8 cellular contexts compared by ENCODE assay signal in genomic region chr18:32158108-32158624, GRCh38. TPM values are rescaled to one million over a fixed set of nuclear protein-coding genes. Genes with fewer than 3 reads are reported as not detected.
DNase-seq lines count a peak whose midpoint lies in the region; ATAC-seq and TF ChIP-seq lines count a peak whose summit lies in the region.

No MANE protein-coding gene starts in this region.

- peaks cover 2% of the 10 kb centered on the region for H3K9me3 Mint-ChIP-seq in activated naive CD4-positive, alpha-beta T cell treated with anti-CD3 and anti-CD28 coated beads, Interleukin-2, amount 10 ng/mL, durations not matched to agents 7 days and 5 days

- H3K36me3 ChIP-seq in trophoblast cell (ENCODE audit: control insufficient read depth in 1 of 2, insufficient read depth in 2 of 2, low read length in 2 of 2) (no peaks in the 10 kb centered on the region), transverse colon (no peaks in the 10 kb centered on the region)

- no peak for TF ChIP-seq EP300 in transverse colon (IDR thresholded peaks at IDR 0.05; ENCODE audit: low read depth)

- no CpG with 5 or more reads among the region's 22 CpGs for WGBS in trophoblast cell (ENCODE audit: extremely low coverage, insufficient coverage, insufficient read length)
- WGBS in transverse colon (ENCODE audit: low coverage in 1 of 2), 2 donors, result 0 to 2% methylated on average over 13 to 22 of the region's 22 CpGs

- H3K23ac ChIP-seq in trophoblast cell (ENCODE audit: low read length), result no peak overlapping the region

- H3K27me3 ChIP-seq in trophoblast cell (ENCODE audit: insufficient read depth, low read length) (no peaks in the 10 kb centered on the region), transverse colon (no peaks in the 10 kb centered on the region)

- H3K9me3 ChIP-seq in trophoblast cell (ENCODE audit: insufficient read depth, low read depth, low read length) (no peaks in the 10 kb centered on the region), transverse colon (no peaks in the 10 kb centered on the region)

- no peak overlapping the region for H2BK5ac ChIP-seq in trophoblast cell (ENCODE audit: low read depth, low read length, poor library complexity)

- H3K4me1 Mint-ChIP-seq in activated naive CD4-positive, alpha-beta T cell treated with anti-CD3 and anti-CD28 coated beads, Interleukin-2, amount 10 ng/mL, durations not matched to agents 7 days and 5 days, result peaks cover 8% of the 10 kb centered on the region

- H3K4me3 ChIP-seq in trophoblast cell (ENCODE audit: low read depth, low read length) (no peak overlapping the region), transverse colon (peak overlapping the region in 3 of 4 donors; percentile 15 to 47 (median 21))

- H4K8ac ChIP-seq in trophoblast cell (ENCODE audit: low read depth, low read length), result no peak overlapping the region

- H2BK120ac ChIP-seq in trophoblast cell (ENCODE audit: insufficient read depth, low read length, poor library complexity), result no peak overlapping the region

- no peak overlapping the region for H3K27ac Mint-ChIP-seq in activated naive CD4-positive, alpha-beta T cell treated with anti-CD3 and anti-CD28 coated beads, Interleukin-2, amount 10 ng/mL, durations not matched to agents 7 days and 5 days

- H3K14ac ChIP-seq in trophoblast cell (ENCODE audit: low read length), result no peak overlapping the region

- H3K79me1 ChIP-seq in trophoblast cell (ENCODE audit: low read length), result no peaks in the 10 kb centered on the region

- H2AK5ac ChIP-seq in trophoblast cell (ENCODE audit: low read length), result no peak overlapping the region

- no peaks in the 10 kb centered on the region for H3K79me2 ChIP-seq in trophoblast cell (ENCODE audit: control insufficient read depth, insufficient read depth, low read length, poor library complexity)

- H3K4me3 Mint-ChIP-seq in activated naive CD4-positive, alpha-beta T cell treated with anti-CD3 and anti-CD28 coated beads, Interleukin-2, amount 10 ng/mL, durations not matched to agents 7 days and 5 days, result peak overlapping the region; percentile 36

- in situ Hi-C loops in SK-MEL-5 (cut with HindIII; ENCODE audit: low pct_unique_long_range_greater_than_20kb, low sequenced_read_pairs), result no loop called here
- in situ Hi-C loops in transverse colon (cut with MboI; ENCODE audit: low pct_ligation_motif_present in 1 of 4, low pct_unique_long_range_greater_than_20kb in 1 of 4, low sequenced_read_pairs in 3 of 4), result loop anchor here in 3 of 4 donors (5.0 to 25.0 kb wide), 4 partner anchors 304 to 397 kb away; partner anchors contain the start of gene GAREM1 (in 2 of the 3)

- TF ChIP-seq CTCF in GM10266 (IDR thresholded peaks at IDR 0.05; ENCODE audit: control insufficient read depth, insufficient read depth, low read depth, missing control alignments) (peak; percentile 93), transverse colon (IDR thresholded peaks at IDR 0.05) (peak; percentile 75 to 95 (median 83))

- H2BK12ac ChIP-seq in trophoblast cell (ENCODE audit: low read length), result no peak overlapping the region

- peak; percentile 95 for ATAC-seq in HG02588 (IDR thresholded peaks at IDR 0.05; ENCODE audit: unreplicated experiment)

- no peak overlapping the region for H3K9ac ChIP-seq in trophoblast cell (ENCODE audit: low read length)

- H3K4me1 ChIP-seq in trophoblast cell (ENCODE audit: control insufficient read depth in 1 of 2, insufficient read depth in 2 of 2, low read length in 2 of 2), result no peaks in the 10 kb centered on the region
- H3K4me1 ChIP-seq in transverse colon, result peaks cover 0 to 29% (median 14%) of the 10 kb centered on the region in 4 donors

- no peak for TF ChIP-seq POLR2A in transverse colon (IDR thresholded peaks at IDR 0.05)

- no peak overlapping the region for H3K4ac ChIP-seq in trophoblast cell (ENCODE audit: low read depth, low read length)

- peak overlapping the region; percentile 28 for H3K4me2 ChIP-seq in trophoblast cell (ENCODE audit: low read length)

- CTCF ChIA-PET in activated naive CD4-positive, alpha-beta T cell treated with anti-CD3 and anti-CD28 coated beads, Interleukin-2, amount 10 ng/mL, durations not matched to agents 7 days and 5 days (lab: Charles Lee), result interaction anchor here (0.6 to 2.3 kb wide), 29 partner anchors 8 to 512 kb away, joined by 3 to 35 read pairs (median 3); partner anchors contain the start of gene GAREM1

- no peak overlapping the region for H4K91ac ChIP-seq in trophoblast cell (ENCODE audit: low read depth, low read length)

- H3K36me3 Mint-ChIP-seq in activated naive CD4-positive, alpha-beta T cell treated with anti-CD3 and anti-CD28 coated beads, Interleukin-2, amount 10 ng/mL, durations not matched to agents 7 days and 5 days, result no peaks in the 10 kb centered on the region

- H3K27ac ChIP-seq in trophoblast cell (ENCODE audit: low read depth, low read length) (no peak overlapping the region), transverse colon (peak overlapping the region; percentile 62 to 75 (median 66))

- DNase-seq in GM10266 (ENCODE audit: extremely low spot score), result peak; percentile 69
- DNase-seq in MV-4-11 (lab: John Stamatoyannopoulos, UW), result peak; percentile 72
- DNase-seq in SK-MEL-5 (ENCODE audit: low read depth, low spot score), result peak; percentile 88
- peak; percentile 83 for DNase-seq in activated naive CD4-positive, alpha-beta T cell treated with anti-CD3 and anti-CD28 coated beads, Interleukin-2, amount 10 ng/mL, durations not matched to agents 7 days and 5 days
- peak; percentile 88 for DNase-seq in globus pallidus (ENCODE audit: low spot score)
- DNase-seq in trophoblast cell, result peak; percentile 68 to 86
- peak; percentile 87 for DNase-seq in transverse colon

- no peak overlapping the region for H4K12ac ChIP-seq in trophoblast cell (ENCODE audit: low read depth, low read length)

- H2AFZ ChIP-seq in trophoblast cell (ENCODE audit: insufficient read depth, low read length, poor library complexity), result no peak overlapping the region

- H3K18ac ChIP-seq in trophoblast cell (ENCODE audit: low read length), result no peak overlapping the region

- intact Hi-C loops in transverse colon (cut with DNase I; ENCODE audit: low total_unique reads), result loop anchor here (5.0 kb wide), 1 partner anchor 394 kb away; no protein-coding TSS in a partner anchor

- peaks cover 7% of the 10 kb centered on the region for H3K27me3 Mint-ChIP-seq in activated naive CD4-positive, alpha-beta T cell treated with anti-CD3 and anti-CD28 coated beads, Interleukin-2, amount 10 ng/mL, durations not matched to agents 7 days and 5 days

RNA-seq across cellular contexts. Expression of gene MEP1B, which starts 31.7 kb away (rescaled TPM):
- total RNA-seq in SK-MEL-5 (2014; rRNA removed; shearing (Covaris generic)), result not detected in 2 replicates
- polyA plus RNA-seq in SK-MEL-5 (2015; cell fraction: cytosol; rRNA removed), result not detected in 2 replicates
- not detected in 2 replicates for polyA plus RNA-seq in SK-MEL-5 (2015; cell fraction: nucleus; rRNA removed)
- polyA plus RNA-seq in trophoblast cell (2013), result 0.03 TPM in 2 replicates
- total RNA-seq in transverse colon, result 10 to 100 TPM in 2 of 4 donors, 1 to 10 TPM in 2; 2.0 to 32.4 (median 19.9) TPM
